ENCODE assay signal across 1 cellular context in the genomic region with DNA sequence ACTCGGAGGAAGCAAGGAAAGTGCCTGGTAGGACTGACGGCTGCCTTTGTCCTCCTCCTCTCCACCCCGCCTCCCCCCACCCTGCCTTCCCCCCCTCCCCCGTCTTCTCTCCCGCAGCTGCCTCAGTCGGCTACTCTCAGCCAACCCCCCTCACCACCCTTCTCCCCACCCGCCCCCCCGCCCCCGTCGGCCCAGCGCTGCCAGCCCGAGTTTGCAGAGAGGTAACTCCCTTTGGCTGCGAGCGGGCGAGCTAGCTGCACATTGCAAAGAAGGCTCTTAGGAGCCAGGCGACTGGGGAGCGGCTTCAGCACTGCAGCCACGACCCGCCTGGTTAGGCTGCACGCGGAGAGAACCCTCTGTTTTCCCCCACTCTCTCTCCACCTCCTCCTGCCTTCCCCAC.
TF ChIP-seq lines count a peak whose summit lies in the region.

No MANE protein-coding gene starts in this region.

TF ChIP-seq in SK-N-SH treated with all-trans-retinoic acid at 6 μM for 48 hours, 23 proteins besides CTCF, POLR2A, EP300 and RAD21 (continued from another document):
- TF ChIP-seq TSHZ2 (CRISPR knock-in tag; IDR thresholded peaks at IDR 0.05) (no peak), ZFP30 (CRISPR knock-in tag; IDR thresholded peaks at IDR 0.05) (no peak), ZNF8 (CRISPR knock-in tag; IDR thresholded peaks at IDR 0.05) (no peak), CSDC2 (CRISPR knock-in tag; IDR thresholded peaks at IDR 0.05) (no peak), RARB (CRISPR knock-in tag; IDR thresholded peaks at IDR 0.05) (no peak), CSRNP3 (CRISPR knock-in tag; IDR thresholded peaks at IDR 0.05) (no peak), GLIS3 (CRISPR knock-in tag; IDR thresholded peaks at IDR 0.05) (no peak), OSR1 (CRISPR knock-in tag; IDR thresholded peaks at IDR 0.05) (no peak), ZFP3 (CRISPR knock-in tag; IDR thresholded peaks at IDR 0.05) (no peak)
- TF ChIP-seq, protein P1, sequence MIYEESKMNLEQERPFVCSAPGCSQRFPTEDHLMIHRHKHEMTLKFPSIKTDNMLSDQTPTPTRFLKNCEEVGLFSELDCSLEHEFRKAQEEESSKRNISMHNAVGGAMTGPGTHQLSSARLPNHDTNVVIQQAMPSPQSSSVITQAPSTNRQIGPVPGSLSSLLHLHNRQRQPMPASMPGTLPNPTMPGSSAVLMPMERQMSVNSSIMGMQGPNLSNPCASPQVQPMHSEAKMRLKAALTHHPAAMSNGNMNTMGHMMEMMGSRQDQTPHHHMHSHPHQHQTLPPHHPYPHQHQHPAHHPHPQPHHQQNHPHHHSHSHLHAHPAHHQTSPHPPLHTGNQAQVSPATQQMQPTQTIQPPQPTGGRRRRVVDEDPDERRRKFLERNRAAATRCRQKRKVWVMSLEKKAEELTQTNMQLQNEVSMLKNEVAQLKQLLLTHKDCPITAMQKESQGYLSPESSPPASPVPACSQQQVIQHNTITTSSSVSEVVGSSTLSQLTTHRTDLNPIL (CRISPR knock-in tag; IDR thresholded peaks at IDR 0.05; ENCODE audit: low read depth), result no peak
